Comparison of ENCODE assay signal across 9 cellular contexts in the genomic region with DNA sequence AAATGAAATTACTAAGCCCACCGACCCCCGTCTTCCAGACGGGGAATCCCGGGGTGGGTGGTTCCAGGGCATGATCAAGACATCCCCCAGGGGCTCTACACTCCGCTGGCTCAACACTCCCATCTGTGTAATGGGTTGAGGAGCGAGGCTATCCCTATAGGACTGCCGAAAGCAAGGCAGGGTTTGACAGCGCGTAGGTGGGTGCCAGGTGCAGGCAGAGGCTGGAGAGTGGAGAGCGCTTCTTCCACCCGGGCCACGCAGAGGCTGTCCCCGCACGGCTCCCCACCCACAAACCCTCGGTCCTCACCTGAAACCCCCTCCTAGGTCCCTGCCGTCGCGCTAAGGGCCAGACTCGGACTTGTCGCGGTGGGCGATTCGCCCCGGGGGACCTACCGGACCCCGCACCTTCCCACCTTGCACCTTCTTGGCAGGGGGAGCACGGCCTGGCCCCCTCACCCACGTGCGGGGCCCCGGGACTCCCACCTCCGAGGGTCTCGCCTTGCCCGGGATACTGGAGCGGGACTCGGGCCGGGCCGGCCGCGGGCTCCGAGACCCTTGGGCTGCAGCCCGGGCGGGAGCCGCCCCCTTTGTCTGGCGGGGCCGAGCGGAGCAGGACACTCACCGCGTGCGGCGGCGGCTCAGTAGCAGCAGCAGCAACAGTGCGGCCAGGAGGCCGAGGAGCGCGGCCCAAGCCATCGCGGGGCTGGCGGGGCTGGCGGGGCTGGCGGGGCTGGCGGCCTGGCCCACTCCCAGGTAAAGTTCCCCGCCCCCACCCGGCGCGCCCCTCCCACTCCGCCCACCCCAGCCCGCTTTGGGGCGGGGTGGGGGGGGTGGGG. TPM values are rescaled to one million over a fixed set of nuclear protein-coding genes. Genes with fewer than 3 reads are reported as not detected.
DNase-seq lines count a peak whose midpoint lies in the region; ATAC-seq, FAIRE-seq and TF ChIP-seq lines count a peak whose summit lies in the region.
"Had no signal": no experiment of that assay in that cellular context is flagged by ENCODE, and none has a peak within 500 bp of the region (broad histone marks: within the 10 kb centered on the region; RNA-seq: fewer than 3 reads in every experiment).

A gene (minus strand): TSS at position 717 of the 836 bp plus-strand sequence. CDS start 21 bp downstream, at position 696.

- H3K4me2 ChIP-seq in BLaER1 = peak within 1 kb of the TSS; percentile 83

- H3K27ac ChIP-seq in BLaER1 = no peak within 1 kb of the TSS; the same call in 1 of the 2 replicates
- H3K27ac ChIP-seq in cardiac muscle cell = no peak within 1 kb of the TSS
- H3K27ac ChIP-seq in pancreas = no peak within 1 kb of the TSS

- H3K9me3 Mint-ChIP-seq in T-helper 2 cell treated with Interferon-gamma antibody and Interleukin-4, amounts not matched to agents 5 μg/mL and 100 μg/mL, for 36 hours = peaks cover 5% of the 10 kb centered on the region

- no peaks in the 10 kb centered on the region for H3K9me3 ChIP-seq in BLaER1
- no peaks in the 10 kb centered on the region for H3K9me3 ChIP-seq in cardiac muscle cell (ENCODE audit: low read depth)
- no peaks in the 10 kb centered on the region for H3K9me3 ChIP-seq in pancreas

- intact Hi-C loops in pancreas (cut with DNase I) = no loop called here

- H3K27me3 Mint-ChIP-seq in T-helper 2 cell treated with Interferon-gamma antibody and Interleukin-4, amounts not matched to agents 5 μg/mL and 100 μg/mL, for 36 hours (ENCODE audit: low read depth) = peaks cover 21% of the 10 kb centered on the region

- H3K27ac Mint-ChIP-seq in T-helper 2 cell treated with Interferon-gamma antibody and Interleukin-4, amounts not matched to agents 5 μg/mL and 100 μg/mL, for 36 hours = peak within 1 kb of the TSS; percentile 65

- H3K36me3 Mint-ChIP-seq in T-helper 2 cell treated with Interferon-gamma antibody and Interleukin-4, amounts not matched to agents 5 μg/mL and 100 μg/mL, for 36 hours (ENCODE audit: low read depth) = peaks cover 15% of the 10 kb centered on the region

- peak; percentile 55 to 73 (median 63) for ATAC-seq in pancreas
- no peak for ATAC-seq in GM18519 (IDR thresholded peaks at IDR 0.05; ENCODE audit: low FRiP score, unreplicated experiment)

- 17 to 19% methylated on average over 51 to 63 of the region's 68 CpGs for WGBS in pancreas, 2 donors

- no peak for DNase-seq in T-helper 2 cell treated with Interferon-gamma antibody and Interleukin-4, amounts not matched to agents 5 μg/mL and 100 μg/mL, for 36 hours (ENCODE audit: low spot score)
- DNase-seq in cardiac muscle cell (ENCODE audit: low read depth in 1 of 2, low spot score in 1 of 2) (peak; percentile 63 to 80), pancreas (peak in 1 of 6 donors; percentile 67), cerebellar cortex (ENCODE audit: low spot score) (no peak), germinal center (ENCODE audit: low spot score) (no peak), activated gamma-delta T cell treated with Interleukin-2 at 50 U/mL for 16 hours (no peak)

- H3K9ac ChIP-seq in BLaER1 = 0 out of 2 replicates have a peak within 1 kb of the TSS, but pooled peaks have one; percentile 53

- H3K36me3 ChIP-seq in BLaER1 (no peaks in the 10 kb centered on the region), cardiac muscle cell (no peaks in the 10 kb centered on the region), pancreas (no peaks in the 10 kb centered on the region)

- peaks cover 50% of the 10 kb centered on the region for H3K4me1 ChIP-seq in BLaER1
- H3K4me1 ChIP-seq in cardiac muscle cell (ENCODE audit: low read depth) = no peaks in the 10 kb centered on the region
- peaks cover 0 to 3% (median 0%) of the 10 kb centered on the region in 3 donors for H3K4me1 ChIP-seq in pancreas

- peak within 1 kb of the TSS; percentile 74 for H3K4me3 Mint-ChIP-seq in T-helper 2 cell treated with Interferon-gamma antibody and Interleukin-4, amounts not matched to agents 5 μg/mL and 100 μg/mL, for 36 hours

- H3K4me3 ChIP-seq in BLaER1 (peak within 1 kb of the TSS; percentile 59), cardiac muscle cell (peak within 1 kb of the TSS; percentile 57), pancreas (peak within 1 kb of the TSS in 2 of 4 donors; percentile 21 to 44)

- TF ChIP-seq CTCF in cardiac muscle cell (IDR thresholded peaks at IDR 0.05; ENCODE audit: low read depth, low read length) (no peak), pancreas (IDR thresholded peaks at IDR 0.05) (no peak)

- H3K27me3 ChIP-seq in BLaER1 (peaks cover 15% of the 10 kb centered on the region), cardiac muscle cell (no peaks in the 10 kb centered on the region), pancreas (peaks cover 0 to 6% (median 0%) of the 10 kb centered on the region in 4 donors)

- peaks cover 30% of the 10 kb centered on the region for H3K4me1 Mint-ChIP-seq in T-helper 2 cell treated with Interferon-gamma antibody and Interleukin-4, amounts not matched to agents 5 μg/mL and 100 μg/mL, for 36 hours (ENCODE audit: low read depth)

- no peak for FAIRE-seq in pancreas (lab: Jason Lieb, UNC)
- FAIRE-seq: islet of Langerhans had no signal

- no peaks in the 10 kb centered on the region for H4K20me1 ChIP-seq in BLaER1

RNA-seq across cellular contexts. Expression of the gene that starts here (rescaled TPM):
- total RNA-seq in cardiac muscle cell = 5.3 and 7.8 TPM in 2 replicates
- polyA plus RNA-seq in cardiac muscle cell = 2.1 and 6.1 TPM in 2 replicates
- 10 to 100 TPM in 3 of 6 donors, 1 to 10 TPM in 3; 1.2 to 16.2 (median 6.6) TPM for total RNA-seq in pancreas
- polyA plus RNA-seq in pancreas = 1 to 10 TPM; 1.6 to 3.5 TPM

Comparison
In these comparisons a context has a peak if more than half of its experiments do, and no peak if none do; other contexts are left out.
1. DNase-seq: peak in cardiac muscle cell (2 of 2); none in T-helper 2 cell treated with Interferon-gamma antibody and Interleukin-4, amounts not matched to agents 5 μg/mL and 100 μg/mL, for 36 hours (single experiment), cerebellar cortex (single experiment), germinal center (single experiment) and activated gamma-delta T cell treated with Interleukin-2 at 50 U/mL for 16 hours (single experiment).